19 cellular contexts compared by ENCODE assay signal in genomic region chr17:40474419-40475002, GRCh38. TPM values are rescaled to one million over a fixed set of nuclear protein-coding genes. Genes with fewer than 3 reads are reported as not detected.
A peak's percentile ranks its signal among the peaks of the same experiment; 100 is the strongest.
DNase-seq lines count a peak whose midpoint lies in the region; ATAC-seq and TF ChIP-seq lines count a peak whose summit lies in the region.
"Had no signal": no experiment of that assay in that cellular context is flagged by ENCODE, and none has a peak within 500 bp of the region (broad histone marks: within the 10 kb centered on the region; RNA-seq: fewer than 3 reads in every experiment).

No MANE protein-coding gene starts in this region.

- H3K27ac ChIP-seq in layer of hippocampus (ENCODE audit: low read depth, low read length), result peak overlapping the region; percentile 28
- peak overlapping the region; percentile 63 to 65 for H3K27ac ChIP-seq in testis

- TF ChIP-seq POLR2A in testis (IDR thresholded peaks at IDR 0.05), result no peak

- peaks cover 34% of the 10 kb centered on the region for H3K4me1 Mint-ChIP-seq in activated CD8-positive, alpha-beta T cell treated with anti-CD3 and anti-CD28 coated beads, Interleukin-2, amount 10 ng/mL, durations not matched to agents 7 days and 5 days (ENCODE audit: low read depth)
- H3K4me1 Mint-ChIP-seq in activated CD8-positive, alpha-beta T cell treated with anti-CD3 and anti-CD28 coated beads for 36 hours (ENCODE audit: low read depth), result peaks cover 16% of the 10 kb centered on the region

- H3K4me3 ChIP-seq in testis, result no peak overlapping the region
- H3K4me3 ChIP-seq: mucosa of descending colon had no signal

- peaks cover 42% of the 10 kb centered on the region for H3K4me1 ChIP-seq in testis

- no peaks in the 10 kb centered on the region for H3K9me3 ChIP-seq in testis
- H3K9me3 ChIP-seq: mucosa of descending colon had no signal

- H3K27ac Mint-ChIP-seq in activated CD8-positive, alpha-beta T cell treated with anti-CD3 and anti-CD28 coated beads, Interleukin-2, amount 10 ng/mL, durations not matched to agents 7 days and 5 days, result peak overlapping the region; percentile 46
- no peak overlapping the region for H3K27ac Mint-ChIP-seq in activated CD8-positive, alpha-beta T cell treated with anti-CD3 and anti-CD28 coated beads for 36 hours
- H3K27ac Mint-ChIP-seq: stimulated activated memory B cell treated with anti-CD40 and anti-IgM and Interleukin-4, amounts not matched to agents 10 μg/mL and 1 μg/mL and 100 μg/mL, for 72 hours had no signal

- peaks cover 5% of the 10 kb centered on the region for H3K27me3 Mint-ChIP-seq in activated CD8-positive, alpha-beta T cell treated with anti-CD3 and anti-CD28 coated beads, Interleukin-2, amount 10 ng/mL, durations not matched to agents 7 days and 5 days (ENCODE audit: low read depth)
- H3K27me3 Mint-ChIP-seq in activated CD8-positive, alpha-beta T cell treated with anti-CD3 and anti-CD28 coated beads for 36 hours, result no peaks in the 10 kb centered on the region
- H3K27me3 Mint-ChIP-seq: activated naive CD4-positive, alpha-beta T cell treated with anti-CD3 and anti-CD28 coated beads, Interleukin-2, amount 50 U/mL, for 24 hours had no signal

- peaks cover 14% of the 10 kb centered on the region for H3K36me3 Mint-ChIP-seq in activated CD8-positive, alpha-beta T cell treated with anti-CD3 and anti-CD28 coated beads, Interleukin-2, amount 10 ng/mL, durations not matched to agents 7 days and 5 days (ENCODE audit: low read depth)
- peaks cover 10% of the 10 kb centered on the region for H3K36me3 Mint-ChIP-seq in activated CD8-positive, alpha-beta T cell treated with anti-CD3 and anti-CD28 coated beads for 36 hours (ENCODE audit: low read depth)
- H3K36me3 Mint-ChIP-seq: activated naive CD4-positive, alpha-beta T cell treated with anti-CD3 and anti-CD28 coated beads, Interleukin-2, amount 50 U/mL, for 24 hours; stimulated activated memory B cell treated with anti-CD40 and anti-IgM and Interleukin-4, amounts not matched to agents 10 μg/mL and 1 μg/mL and 100 μg/mL, for 72 hours had no signal

- CTCF ChIA-PET in activated CD8-positive, alpha-beta T cell treated with anti-CD3 and anti-CD28 coated beads, Interleukin-2, amount 10 ng/mL, durations not matched to agents 7 days and 5 days (lab: Charles Lee), result interaction anchor here (3.0 to 3.3 kb wide), 2 partner anchors 58 to 85 kb away, joined by 17 to 82 read pairs; no protein-coding TSS in a partner anchor
- CTCF ChIA-PET in activated CD8-positive, alpha-beta T cell treated with anti-CD3 and anti-CD28 coated beads for 36 hours (lab: Charles Lee), result interaction anchor here (1.4 to 11.0 kb wide), 4 partner anchors 21 to 113 kb away, joined by 7 to 158 read pairs (median 23); no protein-coding TSS in a partner anchor

- POLR2A ChIA-PET in activated CD8-positive, alpha-beta T cell treated with anti-CD3 and anti-CD28 coated beads, Interleukin-2, amount 10 ng/mL, durations not matched to agents 7 days and 5 days (lab: Charles Lee), result interaction anchor here (0.8 to 1.2 kb wide), 2 partner anchors 24 to 59 kb away, joined by 4 read pairs; no protein-coding TSS in a partner anchor
- POLR2A ChIA-PET in activated CD8-positive, alpha-beta T cell treated with anti-CD3 and anti-CD28 coated beads for 36 hours (lab: Charles Lee), result interaction anchor here (0.9 to 1.4 kb wide), 2 partner anchors 57 to 64 kb away, joined by 3 read pairs; partner anchors contain the start of gene TOP2A

- H3K9me3 Mint-ChIP-seq in activated CD8-positive, alpha-beta T cell treated with anti-CD3 and anti-CD28 coated beads, Interleukin-2, amount 10 ng/mL, durations not matched to agents 7 days and 5 days (ENCODE audit: insufficient read depth), result no peaks in the 10 kb centered on the region
- peaks cover 2% of the 10 kb centered on the region for H3K9me3 Mint-ChIP-seq in activated CD8-positive, alpha-beta T cell treated with anti-CD3 and anti-CD28 coated beads for 36 hours
- H3K9me3 Mint-ChIP-seq: activated naive CD4-positive, alpha-beta T cell treated with anti-CD3 and anti-CD28 coated beads, Interleukin-2, amount 50 U/mL, for 24 hours; stimulated activated memory B cell treated with anti-CD40 and anti-IgM and Interleukin-4, amounts not matched to agents 10 μg/mL and 1 μg/mL and 100 μg/mL, for 72 hours had no signal

- H3K4me3 Mint-ChIP-seq in activated CD8-positive, alpha-beta T cell treated with anti-CD3 and anti-CD28 coated beads, Interleukin-2, amount 10 ng/mL, durations not matched to agents 7 days and 5 days, result no peak overlapping the region
- H3K4me3 Mint-ChIP-seq in activated CD8-positive, alpha-beta T cell treated with anti-CD3 and anti-CD28 coated beads for 36 hours, result no peak overlapping the region
- H3K4me3 Mint-ChIP-seq: activated naive CD4-positive, alpha-beta T cell treated with anti-CD3 and anti-CD28 coated beads, Interleukin-2, amount 50 U/mL, for 24 hours; stimulated activated memory B cell treated with anti-CD40 and anti-IgM and Interleukin-4, amounts not matched to agents 10 μg/mL and 1 μg/mL and 100 μg/mL, for 72 hours had no signal

- H3K27me3 ChIP-seq in layer of hippocampus (ENCODE audit: control insufficient read depth, insufficient read depth, low read length), result no peaks in the 10 kb centered on the region
- H3K27me3 ChIP-seq in testis, result no peaks in the 10 kb centered on the region

- ATAC-seq in activated CD8-positive, alpha-beta T cell treated with anti-CD3 and anti-CD28 coated beads, Interleukin-2, amount 10 ng/mL, durations not matched to agents 7 days and 5 days, result no peak
- no peak for ATAC-seq in activated CD8-positive, alpha-beta T cell treated with anti-CD3 and anti-CD28 coated beads for 36 hours
- ATAC-seq in HG02852 (IDR thresholded peaks at IDR 0.05; ENCODE audit: unreplicated experiment), result no peak
- ATAC-seq: mucosa of descending colon; stimulated activated memory B cell treated with anti-CD40 and anti-IgM and Interleukin-4, amounts not matched to agents 10 μg/mL and 1 μg/mL and 100 μg/mL, for 72 hours had no signal

- in situ Hi-C loops in ACHN (cut with HindIII; ENCODE audit: low pct_ligation_motif_present, low pct_unique_long_range_greater_than_20kb, low sequenced_read_pairs), result no loop called here

- TF ChIP-seq CTCF in activated CD8-positive, alpha-beta T cell treated with anti-CD3 and anti-CD28 coated beads for 36 hours (IDR thresholded peaks at IDR 0.05), result no peak
- no peak for TF ChIP-seq CTCF in testis (IDR thresholded peaks at IDR 0.05)

- DNase-seq in activated CD8-positive, alpha-beta T cell treated with anti-CD3 and anti-CD28 coated beads, Interleukin-2, amount 10 ng/mL, durations not matched to agents 7 days and 5 days, result no peak
- DNase-seq in activated CD8-positive, alpha-beta T cell treated with anti-CD3 and anti-CD28 coated beads for 36 hours, result no peak
- DNase-seq in brain pericyte (ENCODE audit: low read depth, low spot score) (peak; percentile 88), testis (peak; percentile 82), ACHN (no peak)
- no peak for DNase-seq in activated naive CD4-positive, alpha-beta T cell treated with Interleukin-2 at 50 U/mL for 16 hours
- DNase-seq: activated CD4-positive, CD25-positive, alpha-beta regulatory T cell treated with anti-CD3 and anti-CD28 coated beads, Interleukin-2, amount 50 U/mL, for 72 hours; hypothalamus; mucosa of descending colon; NCI-H226; posterior cingulate gyrus; SHP77; T-helper 2 cell had no signal

- WGBS in testis, 2 donors, result 36 to 77% methylated on average over 8 to 9 of the region's 9 CpGs

- H3K36me3 ChIP-seq in testis (ENCODE audit: low read depth, missing control alignments), result no peaks in the 10 kb centered on the region

- intact Hi-C loops in activated CD8-positive, alpha-beta T cell treated with anti-CD3 and anti-CD28 coated beads for 36 hours (cut with micrococcal nuclease), result no loop called here
- intact Hi-C loops in testis (cut with DNase I; ENCODE audit: low total_unique reads), result loop anchor here (5.0 kb wide), 1 partner anchor 32 kb away; the partner anchor contains the start of gene IGFBP4

RNA-seq across cellular contexts. Expression of gene TNS4, which starts 26.9 kb away (rescaled TPM):
- 1 to 10 TPM; 8.4 to 9.0 TPM for total RNA-seq in activated CD8-positive, alpha-beta T cell treated with anti-CD3 and anti-CD28 coated beads, Interleukin-2, amount 10 ng/mL, durations not matched to agents 7 days and 5 days
- total RNA-seq in activated CD8-positive, alpha-beta T cell treated with anti-CD3 and anti-CD28 coated beads for 36 hours, result 1 to 10 TPM; 5.8 to 6.3 TPM
- under 1 TPM; 0.12 to 0.16 TPM for total RNA-seq in testis
- 0.09 TPM for polyA plus RNA-seq in testis (ENCODE audit: insufficient read depth, low read depth, low replicate concordance)
- total RNA-seq: cardiac septum, LHCN-M2 had no signal

RNA-seq across cellular contexts. Expression of gene IGFBP4, which starts 31.3 kb away (rescaled TPM):
- total RNA-seq in activated CD8-positive, alpha-beta T cell treated with anti-CD3 and anti-CD28 coated beads, Interleukin-2, amount 10 ng/mL, durations not matched to agents 7 days and 5 days, result 10 to 100 TPM; 28.7 to 28.9 TPM
- 10 to 100 TPM; 10.7 to 11.6 TPM for total RNA-seq in activated CD8-positive, alpha-beta T cell treated with anti-CD3 and anti-CD28 coated beads for 36 hours
- total RNA-seq in testis, result 10 to 100 TPM; 67.9 to 76.7 TPM
- polyA plus RNA-seq in testis (ENCODE audit: insufficient read depth, low read depth, low replicate concordance), result 317 TPM

RNA-seq across cellular contexts. Expression of gene TOP2A, which starts 56.8 kb away (rescaled TPM):
- 100 to 1,000 TPM; 517 to 567 TPM for total RNA-seq in activated CD8-positive, alpha-beta T cell treated with anti-CD3 and anti-CD28 coated beads, Interleukin-2, amount 10 ng/mL, durations not matched to agents 7 days and 5 days
- 100 to 1,000 TPM; 273 to 280 TPM for total RNA-seq in activated CD8-positive, alpha-beta T cell treated with anti-CD3 and anti-CD28 coated beads for 36 hours
- 10 to 100 TPM; 65.0 to 94.9 TPM for total RNA-seq in testis
- 75.3 TPM for polyA plus RNA-seq in testis (ENCODE audit: insufficient read depth, low read depth, low replicate concordance)

Comparison
In these comparisons a context has a peak if more than half of its experiments do, and no peak if none do; other contexts are left out.
1. DNase-seq: peak in brain pericyte (single experiment) and testis (single experiment); none in activated CD8-positive, alpha-beta T cell treated with anti-CD3 and anti-CD28 coated beads, Interleukin-2, amount 10 ng/mL, durations not matched to agents 7 days and 5 days (single experiment), activated CD8-positive, alpha-beta T cell treated with anti-CD3 and anti-CD28 coated beads for 36 hours (single experiment), activated naive CD4-positive, alpha-beta T cell treated with Interleukin-2 at 50 U/mL for 16 hours (single experiment) and ACHN (single experiment).
2. RNA of gene TNS4, which starts 26.9 kb away (total RNA-seq): 8.4 to 9.0 TPM in activated CD8-positive, alpha-beta T cell treated with anti-CD3 and anti-CD28 coated beads, Interleukin-2, amount 10 ng/mL, durations not matched to agents 7 days and 5 days and 5.8 to 6.3 TPM in activated CD8-positive, alpha-beta T cell treated with anti-CD3 and anti-CD28 coated beads for 36 hours; 0.12 to 0.16 TPM in testis; every median in the first group is over 4 times any median in the second.